ENCODE assay signal across 9 cellular contexts in the genomic region with DNA sequence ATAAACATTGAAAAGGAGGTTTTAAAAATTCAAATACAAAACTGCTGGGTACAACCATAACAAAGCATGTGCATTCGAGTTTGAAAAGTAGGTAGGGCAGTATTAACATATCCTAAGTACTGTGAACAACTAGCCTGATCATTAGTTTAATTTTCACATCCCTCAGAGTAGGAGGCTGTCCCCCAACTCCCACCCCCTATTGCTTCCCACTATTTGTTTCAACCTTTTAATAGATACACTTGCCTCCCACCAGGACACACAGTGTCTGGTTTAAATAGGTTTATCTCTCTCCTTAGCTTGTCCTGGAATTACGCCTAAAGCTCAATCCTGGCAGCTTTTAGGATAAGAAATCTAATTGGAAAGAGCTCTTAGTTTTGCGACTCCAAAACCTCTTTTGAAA. TPM values are rescaled to one million over a fixed set of nuclear protein-coding genes. Genes with fewer than 3 reads are reported as not detected.
DNase-seq lines count a peak whose midpoint lies in the region; TF ChIP-seq lines count a peak whose summit lies in the region.
"Had no signal": no experiment of that assay in that cellular context is flagged by ENCODE, and none has a peak within 500 bp of the region (broad histone marks: within the 10 kb centered on the region; RNA-seq: fewer than 3 reads in every experiment).

No MANE protein-coding gene starts in this region.

- H3K4me3 ChIP-seq in CD8-positive, alpha-beta memory T cell (ENCODE audit: low read length): no peak overlapping the region
- H3K4me3 ChIP-seq in OCI-LY7 (ENCODE audit: low read depth, low read length, poor library complexity, severe bottlenecking) (no peak overlapping the region), endodermal cell (ENCODE audit: low read length) (peak overlapping the region; percentile 86), neuron (ENCODE audit: low read length) (no peak overlapping the region)

- DNase-seq in CD8-positive, alpha-beta memory T cell: no peak
- DNase-seq in OCI-LY7 (ENCODE audit: low spot score) (no peak), endodermal cell (no peak), NCI-H2029 (lab: John Stamatoyannopoulos, UW) (no peak), SK-N-DZ (ENCODE audit: low spot score) (no peak), amygdala (lab: John Stamatoyannopoulos, UW) (no peak)
- DNase-seq in stimulated activated CD4-positive, alpha-beta T cell treated with anti-CD3 and anti-CD28 coated beads, Interleukin-2, amount 100 ng/mL, for 48 hours: no peak
- DNase-seq: NCI-H446 had no signal

- no TSS peak for BruUV-seq in OCI-LY7 (replicated peaks; lab: Mats Ljungman, UMichigan)

- H3K9me3 ChIP-seq in CD8-positive, alpha-beta memory T cell (ENCODE audit: low read length): no peaks in the 10 kb centered on the region
- H3K9me3 ChIP-seq in OCI-LY7 (ENCODE audit: low read length): no peaks in the 10 kb centered on the region
- no peaks in the 10 kb centered on the region for H3K9me3 ChIP-seq in endodermal cell (ENCODE audit: control insufficient read depth, low read length)
- H3K9me3 ChIP-seq in neuron (ENCODE audit: low read length): no peaks in the 10 kb centered on the region

- no peak overlapping the region for H3K27ac ChIP-seq in CD8-positive, alpha-beta memory T cell (ENCODE audit: low read depth, low read length)
- H3K27ac ChIP-seq in OCI-LY7 (ENCODE audit: low read depth, low read length, poor library complexity, severe bottlenecking) (no peak overlapping the region), endodermal cell (ENCODE audit: low read depth, low read length) (no peak overlapping the region)

- peaks cover 33 to 60% (median 48%) of the 10 kb centered on the region in 3 donors for H3K4me1 Mint-ChIP-seq in CD8-positive, alpha-beta memory T cell
- peaks cover 30% of the 10 kb centered on the region for H3K4me1 Mint-ChIP-seq in endodermal cell

- no peaks in the 10 kb centered on the region; the same call in 1 of the 2 replicates for H3K79me2 ChIP-seq in OCI-LY7 (ENCODE audit: insufficient read depth, low read depth, low read length)

- H3K27me3 ChIP-seq in CD8-positive, alpha-beta memory T cell (ENCODE audit: insufficient read depth, low read length, poor library complexity, severe bottlenecking): no peaks in the 10 kb centered on the region
- H3K27me3 ChIP-seq in endodermal cell (ENCODE audit: control insufficient read depth, insufficient read depth, low read length, poor library complexity, severe bottlenecking) (no peaks in the 10 kb centered on the region), neuron (ENCODE audit: insufficient read depth, low read length) (peaks cover 25% of the 10 kb centered on the region)

- no peaks in the 10 kb centered on the region for H3K36me3 ChIP-seq in CD8-positive, alpha-beta memory T cell (ENCODE audit: insufficient read depth, low read length)
- H3K36me3 ChIP-seq in OCI-LY7 (ENCODE audit: insufficient read depth, low read length) (no peaks in the 10 kb centered on the region), endodermal cell (ENCODE audit: control insufficient read depth, insufficient read depth, low read length) (no peaks in the 10 kb centered on the region), neuron (ENCODE audit: insufficient read depth, low read length) (no peaks in the 10 kb centered on the region)

- peaks cover 24% of the 10 kb centered on the region for H3K4me1 ChIP-seq in CD8-positive, alpha-beta memory T cell (ENCODE audit: insufficient read depth, low read length)
- H3K4me1 ChIP-seq in OCI-LY7 (ENCODE audit: insufficient read depth, low read length, poor library complexity, severe bottlenecking) (peaks cover 24% of the 10 kb centered on the region), endodermal cell (ENCODE audit: control insufficient read depth, insufficient read depth, low read length) (peaks cover 4% of the 10 kb centered on the region), neuron (ENCODE audit: insufficient read depth, low read length) (peaks cover 24% of the 10 kb centered on the region)

- intact Hi-C loops in OCI-LY7 (cut with micrococcal nuclease; ENCODE audit: unreplicated experiment): loop anchor here (5.0 kb wide), 2 partner anchors 133 to 233 kb away; partner anchors contain the start of gene PEBP1

- H3K4me2 ChIP-seq in OCI-LY7 (ENCODE audit: low read length): peak overlapping the region; percentile 100

- 58 to 63% methylated on average over 1 to 2 of the region's 3 CpGs for WGBS in endodermal cell (ENCODE audit: insufficient coverage in 1 of 2, insufficient read length in 1 of 2), 2 experiments

- H3K27me3 Mint-ChIP-seq in CD8-positive, alpha-beta memory T cell: no peaks in the 10 kb centered on the region
- H3K27me3 Mint-ChIP-seq in endodermal cell (ENCODE audit: insufficient read depth): no peaks in the 10 kb centered on the region

- no peaks in the 10 kb centered on the region for H4K20me1 ChIP-seq in OCI-LY7 (ENCODE audit: insufficient read depth, low read length)

- peak overlapping the region; percentile 87 to 98 (median 92) for H3K4me3 Mint-ChIP-seq in CD8-positive, alpha-beta memory T cell
- peak overlapping the region; percentile 94 for H3K4me3 Mint-ChIP-seq in endodermal cell

- H3K27ac Mint-ChIP-seq in CD8-positive, alpha-beta memory T cell: peak overlapping the region in 2 of 8 donors; percentile 45 to 69
- peak overlapping the region; percentile 4 for H3K27ac Mint-ChIP-seq in endodermal cell

- no peaks in the 10 kb centered on the region for H3K9me2 ChIP-seq in OCI-LY7 (ENCODE audit: insufficient read depth, low read length)

- TF ChIP-seq CTCF in OCI-LY7 (conservative IDR thresholded peaks at IDR 0.05; ENCODE audit: low read length) (no peak), endodermal cell (conservative IDR thresholded peaks at IDR 0.05) (no peak)

- peaks cover 0 to 10% (median 0%) of the 10 kb centered on the region in 3 donors for H3K36me3 Mint-ChIP-seq in CD8-positive, alpha-beta memory T cell
- H3K36me3 Mint-ChIP-seq in endodermal cell (ENCODE audit: low read depth): no peaks in the 10 kb centered on the region

- POLR2A ChIA-PET in CD8-positive, alpha-beta memory T cell (lab: Charles Lee): no interaction called here
- POLR2A ChIA-PET in OCI-LY7 (lab: Charles Lee): interaction anchor here (1.0 to 1.2 kb wide), 2 partner anchors 12 to 91 kb away, joined by 5 to 8 read pairs; no protein-coding TSS in a partner anchor

- H2AFZ ChIP-seq in OCI-LY7 (ENCODE audit: low read length): no peak overlapping the region
- peak overlapping the region; percentile 98 for H2AFZ ChIP-seq in neuron (ENCODE audit: low read depth, low read length)

- H3K9me3 Mint-ChIP-seq in CD8-positive, alpha-beta memory T cell: no peaks in the 10 kb centered on the region
- no peaks in the 10 kb centered on the region for H3K9me3 Mint-ChIP-seq in endodermal cell

- CTCF ChIA-PET in CD8-positive, alpha-beta memory T cell (lab: Charles Lee): no interaction called here
- CTCF ChIA-PET in OCI-LY7 (lab: Charles Lee; ENCODE audit: unreplicated experiment): no interaction called here

- H3K9ac ChIP-seq in endodermal cell (ENCODE audit: extremely low read depth, low read length, poor library complexity, severe bottlenecking): no peak overlapping the region

RNA-seq across cellular contexts. Expression of gene TAOK3, which starts 2.1 kb away (rescaled TPM):
- total RNA-seq in CD8-positive, alpha-beta memory T cell: 10 to 100 TPM; 52.5 to 53.0 TPM
- polyA plus RNA-seq in CD8-positive, alpha-beta memory T cell: 129 TPM
- 30.7 and 48.4 TPM in 2 replicates for total RNA-seq in OCI-LY7 (2014; rRNA removed; shearing (Covaris generic))
- total RNA-seq in OCI-LY7 (2022) (56.0 and 56.9 TPM in 2 replicates), endodermal cell (10 to 100 TPM; 33.4 to 40.6 TPM)
- polyA plus RNA-seq in endodermal cell (2013, experiment 1 of 2): 12.6 TPM
- 11.7 TPM for polyA plus RNA-seq in endodermal cell (2013, experiment 2 of 2)
- polyA plus RNA-seq in SK-N-DZ (2014; cell fraction: cytosol; rRNA removed): 10.3 and 12.1 TPM in 2 replicates
- polyA plus RNA-seq in SK-N-DZ (2014; cell fraction: nucleus; rRNA removed): 15.9 and 28.0 TPM in 2 replicates

RNA-seq across cellular contexts. Expression of gene SUDS3, which starts 5.8 kb away (rescaled TPM):
- total RNA-seq in CD8-positive, alpha-beta memory T cell: 10 to 100 TPM; 23.8 to 25.1 TPM
- 16.2 TPM for polyA plus RNA-seq in CD8-positive, alpha-beta memory T cell
- total RNA-seq in OCI-LY7 (2014; rRNA removed; shearing (Covaris generic)): 33.8 and 34.4 TPM in 2 replicates
- total RNA-seq in OCI-LY7 (2022) (39.1 and 45.2 TPM in 2 replicates), endodermal cell (10 to 100 TPM; 51.4 to 57.9 TPM)
- 29.2 TPM for polyA plus RNA-seq in endodermal cell (2013, experiment 1 of 2)
- polyA plus RNA-seq in endodermal cell (2013, experiment 2 of 2): 27.8 TPM
- polyA plus RNA-seq in SK-N-DZ (2014; cell fraction: cytosol; rRNA removed): 45.6 and 49.8 TPM in 2 replicates
- 43.6 and 65.0 TPM in 2 replicates for polyA plus RNA-seq in SK-N-DZ (2014; cell fraction: nucleus; rRNA removed)
